Comparison of ENCODE assay signal across 10 cellular contexts in the genomic region with DNA sequence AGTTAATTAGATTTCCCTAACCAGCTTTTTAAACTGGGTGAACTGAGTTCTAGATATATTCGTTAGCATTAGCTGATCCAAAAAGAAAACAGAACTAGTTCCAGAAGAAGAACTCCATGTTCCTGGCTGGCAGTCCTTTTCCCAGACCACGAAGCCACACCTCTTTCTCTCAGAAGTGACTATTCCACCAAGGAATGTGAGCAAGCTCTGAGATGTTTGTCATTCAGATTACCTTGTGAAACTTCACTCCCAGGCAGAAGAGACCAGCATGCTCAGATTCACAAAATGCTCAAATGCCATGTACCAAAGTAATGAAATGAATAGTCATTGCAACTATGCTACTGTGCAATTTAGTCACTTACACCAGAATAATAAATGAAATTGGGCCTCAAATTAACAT. TPM values are rescaled to one million over a fixed set of nuclear protein-coding genes. Genes with fewer than 3 reads are reported as not detected.
DNase-seq lines count a peak whose midpoint lies in the region; ATAC-seq and TF ChIP-seq lines count a peak whose summit lies in the region.
"Had no signal": no experiment of that assay in that cellular context is flagged by ENCODE, and none has a peak within 500 bp of the region (broad histone marks: within the 10 kb centered on the region; RNA-seq: fewer than 3 reads in every experiment).

No MANE protein-coding gene starts in this region.

- H3K4me2 ChIP-seq in HCT116 (ENCODE audit: low read length): peak overlapping the region; percentile 64

- no peak for TF ChIP-seq CTCF in HCT116 (IDR thresholded peaks at IDR 0.05 in 2 of 3, conservative IDR thresholded peaks at IDR 0.05 in 1 of 3; ENCODE audit: borderline replicate concordance in 1 of 3, insufficient read depth in 1 of 3, low read depth in 2 of 3, low read length in 2 of 3)
- TF ChIP-seq CTCF in WTC11 (IDR thresholded peaks at IDR 0.05): no peak
- no peak for TF ChIP-seq CTCF in stomach (IDR thresholded peaks at IDR 0.05)

- H3K27ac ChIP-seq in HCT116 (ENCODE audit: low read depth, low read length): no peak overlapping the region
- H3K27ac ChIP-seq in stomach: peak overlapping the region in 4 of 5 donors; percentile 53 to 74 (median 62)

- DNase-seq in HCT116 (ENCODE audit: low read depth, low spot score): peak; percentile 47
- DNase-seq in WTC11 (ENCODE audit: low spot score): peak; percentile 22
- DNase-seq in iPS DF 4.7 (ENCODE audit: extremely low read depth, low spot score): peak; percentile 66
- peak; percentile 52 for DNase-seq in stomach
- DNase-seq in NCI-H446 treated with DMSO at 0.1 percent for 48 hours (lab: John Stamatoyannopoulos, UW): no peak
- no peak for DNase-seq in activated CD4-positive, alpha-beta T cell treated with anti-CD3 and anti-CD28 coated beads for 4 hours
- DNase-seq in COLO829 (ENCODE audit: low spot score): no peak
- DNase-seq: activated CD4-positive, alpha-beta T cell treated with anti-CD3 and anti-CD28 coated beads, Interleukin-2, amount 50 U/mL, for 1 hour; stimulated activated naive CD4-positive, alpha-beta T cell had no signal

- intact Hi-C loops in HCT116 (cut with micrococcal nuclease): loop anchor here (10.0 kb wide), 1 partner anchor 219 kb away; the partner anchor contains the start of gene ATG10
- intact Hi-C loops in stomach (cut with DNase I; ENCODE audit: low total_unique reads): loop anchor here (10.0 kb wide), 1 partner anchor 409 kb away; no protein-coding TSS in a partner anchor

- RAD21 ChIA-PET in HCT116 (lab: Charles Lee; ENCODE audit: low non-redundant PET in 1 of 2, low total read pairs in 2 of 2, uncharacterized antibody in 2 of 2, unreplicated experiment in 2 of 2): interaction anchor here in 1 of 2 experiments (1.0 kb wide), 1 partner anchor 96 kb away, joined by 4 read pairs; no protein-coding TSS in a partner anchor

- 4 to 28% (median 21%) methylated on average over 2 of the region's 2 CpGs for WGBS in stomach, 5 donors

- H3K27me3 Mint-ChIP-seq in WTC11 (ENCODE audit: low read depth): peaks cover 8% of the 10 kb centered on the region

- no peak for ATAC-seq in HCT116
- ATAC-seq in WTC11: peak; percentile 34
- no peak for ATAC-seq in GM18517 (IDR thresholded peaks at IDR 0.05; ENCODE audit: unreplicated experiment)

- H3K4me3 ChIP-seq in HCT116 (replicated peaks in 1 of 2; ENCODE audit: low read depth in 1 of 2, low read length in 2 of 2) (peak overlapping the region in 1 of 2 experiments; percentile 3; a peak in 1 of 4 replicates), stomach (no peak overlapping the region)

- TF ChIP-seq RAD21 in HCT116 (IDR thresholded peaks at IDR 0.05; ENCODE audit: low read depth): no peak

- peaks cover 65% of the 10 kb centered on the region for H3K4me1 Mint-ChIP-seq in WTC11

- TF ChIP-seq POLR2A in HCT116 (IDR thresholded peaks at IDR 0.05; ENCODE audit: borderline replicate concordance, extremely low read depth, insufficient read depth, insufficient read length): no peak
- TF ChIP-seq POLR2A in stomach (IDR thresholded peaks at IDR 0.05): no peak

- H3K27me3 ChIP-seq in HCT116 (ENCODE audit: insufficient read depth, low read length) (no peaks in the 10 kb centered on the region), stomach (no peaks in the 10 kb centered on the region)

- peak overlapping the region; percentile 95 for H3K27ac Mint-ChIP-seq in WTC11

- no peaks in the 10 kb centered on the region for H3K36me3 Mint-ChIP-seq in WTC11

- BruUV-seq in HCT116 (replicated peaks; lab: Mats Ljungman, UMichigan): no TSS peak

- peaks cover 13 to 18% of the 10 kb centered on the region in 2 experiments for H3K4me1 ChIP-seq in HCT116 (ENCODE audit: control insufficient read depth in 1 of 2, insufficient read depth in 2 of 2, low read length in 2 of 2)
- H3K4me1 ChIP-seq in stomach: peaks cover 5 to 40% (median 24%) of the 10 kb centered on the region in 4 donors

- POLR2A ChIA-PET in HCT116 (lab: Charles Lee): interaction anchor here (0.6 to 1.9 kb wide), 2 partner anchors 93 to 96 kb away, joined by 3 to 6 read pairs; no protein-coding TSS in a partner anchor
- POLR2A ChIA-PET in WTC11 (lab: Charles Lee): interaction anchor here (2.1 kb wide), 1 partner anchor 96 kb away, joined by 12 read pairs; no protein-coding TSS in a partner anchor

- no peaks in the 10 kb centered on the region for H3K9me3 ChIP-seq in HCT116 (ENCODE audit: control insufficient read depth in 1 of 2, insufficient read depth in 1 of 2, low read depth in 1 of 2, low read length in 2 of 2)
- no peaks in the 10 kb centered on the region for H3K9me3 ChIP-seq in stomach

- H3K9ac ChIP-seq in HCT116 (ENCODE audit: low read length): no peak overlapping the region

- TF ChIP-seq EP300 in stomach (IDR thresholded peaks at IDR 0.05): no peak

- no peaks in the 10 kb centered on the region for H3K9me3 Mint-ChIP-seq in WTC11

- no peaks in the 10 kb centered on the region for H3K9me2 ChIP-seq in HCT116 (ENCODE audit: insufficient read depth)

- peak overlapping the region; percentile 34; the same call in 1 of the 2 replicates for H3K4me3 Mint-ChIP-seq in WTC11

- peak overlapping the region; percentile 95 for H2AFZ ChIP-seq in HCT116 (ENCODE audit: low read depth, low read length, poor library complexity, severe bottlenecking)

- H4K20me1 ChIP-seq in HCT116 (ENCODE audit: insufficient read depth): no peaks in the 10 kb centered on the region

- H3K36me3 ChIP-seq in HCT116 (ENCODE audit: control insufficient read depth in 1 of 2, insufficient read depth in 2 of 2, low read length in 2 of 2) (no peaks in the 10 kb centered on the region), stomach (no peaks in the 10 kb centered on the region)

- H3K79me2 ChIP-seq in HCT116 (ENCODE audit: insufficient read depth, low read length): no peaks in the 10 kb centered on the region

- CTCF ChIA-PET in HCT116 (lab: Charles Lee): interaction anchor here (1.1 to 2.6 kb wide), 5 partner anchors 84 to 410 kb away, joined by 4 to 8 read pairs (median 6); no protein-coding TSS in a partner anchor
- CTCF ChIA-PET in WTC11 (lab: Charles Lee): interaction anchor here (1.0 to 6.6 kb wide), 4 partner anchors 83 to 411 kb away, joined by 6 to 104 read pairs (median 11); no protein-coding TSS in a partner anchor

TF ChIP-seq in HCT116, 20 proteins besides CTCF, POLR2A, EP300 and RAD21:
- peak; percentile 25; the same call in 1 of the 2 replicates for TF ChIP-seq FOSL1 (IDR thresholded peaks at IDR 0.05; ENCODE audit: low read depth)
- TF ChIP-seq SIN3A (IDR thresholded peaks at IDR 0.05; ENCODE audit: low read depth): no peak
- no peak for TF ChIP-seq EZH2phosphoT487 (IDR thresholded peaks at IDR 0.05; ENCODE audit: borderline replicate concordance)
- TF ChIP-seq SP1 (IDR thresholded peaks at IDR 0.05; ENCODE audit: low read depth): peak; percentile 43; the same call in 1 of the 2 replicates
- TF ChIP-seq CBX3 (IDR thresholded peaks at IDR 0.05; ENCODE audit: low read depth): 0 out of 2 replicates have a peak, but pooled peaks have one; percentile 26
- peak; percentile 30; the same call in 1 of the 2 replicates for TF ChIP-seq CEBPB (IDR thresholded peaks at IDR 0.05; ENCODE audit: low read depth)
- no peak for TF ChIP-seq SRF (IDR thresholded peaks at IDR 0.05; ENCODE audit: low read depth)
- TF ChIP-seq JUND (IDR thresholded peaks at IDR 0.05): peak; percentile 18; the same call in 1 of the 2 replicates

TF ChIP-seq in WTC11, 78 proteins besides CTCF, POLR2A, EP300 and RAD21 (continues in another document):
- TF ChIP-seq, protein P1, sequence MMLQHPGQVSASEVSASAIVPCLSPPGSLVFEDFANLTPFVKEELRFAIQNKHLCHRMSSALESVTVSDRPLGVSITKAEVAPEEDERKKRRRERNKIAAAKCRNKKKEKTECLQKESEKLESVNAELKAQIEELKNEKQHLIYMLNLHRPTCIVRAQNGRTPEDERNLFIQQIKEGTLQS (CRISPR knock-in tag; conservative IDR thresholded peaks at IDR 0.05): no peak
- TF ChIP-seq, protein P2, sequence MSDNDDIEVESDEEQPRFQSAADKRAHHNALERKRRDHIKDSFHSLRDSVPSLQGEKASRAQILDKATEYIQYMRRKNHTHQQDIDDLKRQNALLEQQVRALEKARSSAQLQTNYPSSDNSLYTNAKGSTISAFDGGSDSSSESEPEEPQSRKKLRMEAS (CRISPR knock-in tag; IDR thresholded peaks at IDR 0.05): no peak
- TF ChIP-seq SMAD4 (CRISPR knock-in tag; IDR thresholded peaks at IDR 0.05): no peak
- no peak for TF ChIP-seq GTF2I (CRISPR knock-in tag; conservative IDR thresholded peaks at IDR 0.05)
- no peak for TF ChIP-seq TP53 (CRISPR knock-in tag; IDR thresholded peaks at IDR 0.05)
- no peak for TF ChIP-seq ZBTB21 (CRISPR knock-in tag; IDR thresholded peaks at IDR 0.05; ENCODE audit: borderline replicate concordance)
- no peak for TF ChIP-seq PRRX2 (CRISPR knock-in tag; IDR thresholded peaks at IDR 0.05)
- TF ChIP-seq ZNF396 (CRISPR knock-in tag; IDR thresholded peaks at IDR 0.05; ENCODE audit: borderline replicate concordance): no peak
- TF ChIP-seq HMGA2 (CRISPR knock-in tag; IDR thresholded peaks at IDR 0.05): no peak
- TF ChIP-seq ZNF138 (CRISPR knock-in tag; conservative IDR thresholded peaks at IDR 0.05): no peak
- TF ChIP-seq ERG (CRISPR knock-in tag; IDR thresholded peaks at IDR 0.05): no peak
- TF ChIP-seq NFYB (CRISPR knock-in tag; conservative IDR thresholded peaks at IDR 0.05; ENCODE audit: low read depth): no peak
- TF ChIP-seq FOXK1 (CRISPR knock-in tag; IDR thresholded peaks at IDR 0.05): no peak

RNA-seq across cellular contexts. Expression of gene SSBP2, which starts 4.4 kb away (rescaled TPM):
- total RNA-seq in HCT116 (2021; ENCODE audit: unreplicated experiment) (5.2 TPM), WTC11 (2021) (24.9 to 29.7 TPM (median 27.8 TPM) in 3 replicates), stomach (10 to 100 TPM in 4 of 5 donors, under 1 TPM in 1; 0.87 to 86.2 (median 37.3) TPM)
- polyA plus RNA-seq in HCT116 (2012): 4.0 TPM in 2 replicates
- polyA plus RNA-seq in stomach: 10 to 100 TPM; 14.7 to 28.3 (median 20.9) TPM

Comparison
In these comparisons a context has a peak if more than half of its experiments do, and no peak if none do; other contexts are left out.
1. DNase-seq: peak in HCT116 (single experiment), WTC11 (single experiment), iPS DF 4.7 (single experiment) and stomach (single experiment); none in NCI-H446 treated with DMSO at 0.1 percent for 48 hours (single experiment), activated CD4-positive, alpha-beta T cell treated with anti-CD3 and anti-CD28 coated beads for 4 hours (0 of 2) and COLO829 (single experiment).
2. Of the 4 proteins assayed by ChIP-seq in both WTC11 and HCT116: peak only in WTC11: none; only in HCT116: SP1; in both: none; in neither: 3.